8 cellular contexts compared by ENCODE assay signal in the genomic region with DNA sequence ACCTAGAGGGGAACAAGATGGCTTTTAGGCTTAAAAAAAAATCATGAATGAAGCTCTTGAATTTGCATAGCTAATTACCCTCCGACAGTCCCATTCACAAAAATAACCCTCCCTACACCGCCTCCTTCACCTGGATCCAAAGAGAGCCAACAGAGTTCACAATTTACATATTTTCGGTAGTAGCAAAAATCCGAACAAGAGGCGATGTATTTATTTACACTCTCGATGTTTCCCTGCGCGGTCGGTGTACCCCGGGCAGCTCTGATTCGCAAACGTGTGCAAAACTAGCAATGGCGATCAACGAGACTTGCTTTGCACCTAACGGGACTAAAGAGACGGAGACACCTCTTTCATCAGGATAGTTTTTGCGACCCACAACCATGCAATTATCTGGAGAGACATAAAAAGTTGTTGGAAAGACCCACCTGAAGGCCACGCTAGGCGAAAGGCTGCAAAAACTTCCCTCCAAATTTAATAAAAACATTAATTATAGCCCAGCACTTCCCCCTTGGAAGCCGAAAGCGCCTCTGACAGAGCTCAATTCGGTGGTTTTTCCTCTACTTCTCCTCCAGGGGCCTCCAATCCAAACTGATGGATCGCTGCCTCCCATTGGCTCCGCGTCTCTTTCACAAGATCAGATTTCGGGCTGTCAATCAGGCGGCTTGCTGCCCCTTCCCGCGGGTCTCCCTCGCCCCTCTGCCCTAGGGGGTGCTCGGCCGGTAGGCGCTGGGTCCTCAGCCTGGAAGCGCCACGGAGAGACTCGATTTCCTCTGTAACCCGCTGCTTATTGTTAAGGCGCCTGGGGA. TPM values are rescaled to one million over a fixed set of nuclear protein-coding genes. Genes with fewer than 3 reads are reported as not detected.
DNase-seq lines count a peak whose midpoint lies in the region; ATAC-seq lines count a peak whose summit lies in the region.

A gene (minus strand): TSS at position 529 of the 806 bp plus-strand sequence. CDS start 614 bp downstream, outside the sequence.

- no peak within 1 kb of the TSS for H4K8ac ChIP-seq in trophoblast cell (ENCODE audit: low read depth, low read length)

- H2BK5ac ChIP-seq in trophoblast cell (ENCODE audit: low read depth, low read length, poor library complexity), result no peak within 1 kb of the TSS

- no peak within 1 kb of the TSS for H3K23ac ChIP-seq in trophoblast cell (ENCODE audit: low read length)

- H2BK120ac ChIP-seq in trophoblast cell (ENCODE audit: insufficient read depth, low read length, poor library complexity), result no peak within 1 kb of the TSS

- H3K4ac ChIP-seq in trophoblast cell (ENCODE audit: low read depth, low read length), result no peak within 1 kb of the TSS

- no peaks in the 10 kb centered on the region for H3K9me3 ChIP-seq in trophoblast cell (ENCODE audit: insufficient read depth, low read depth, low read length)

- DNase-seq in stimulated activated CD4-positive, alpha-beta T cell treated with anti-CD3 and anti-CD28 coated beads, Interleukin-15, amount 100 ng/mL, for 24 hours, result peak; percentile 3
- DNase-seq in stimulated activated CD4-positive, alpha-beta T cell treated with anti-CD3 and anti-CD28 coated beads, Interleukin-4, amount 100 ng/mL, for 4 hours, result no peak
- DNase-seq in NCI-H226 (peak; percentile 59), left ventricle myocardium superior (peak; percentile 71), trophoblast cell (peak; percentile 29 to 60)

- whole genome bisulfite sequencing in trophoblast cell (ENCODE audit: extremely low coverage, insufficient coverage, insufficient read length), result no CpG with 5 or more reads among the region's 38 CpGs

- H3K27ac ChIP-seq in angular gyrus (ENCODE audit: low read depth, low read length), result peak within 1 kb of the TSS; percentile 46
- no peak within 1 kb of the TSS for H3K27ac ChIP-seq in trophoblast cell (ENCODE audit: low read depth, low read length)

- no peaks in the 10 kb centered on the region for H3K79me2 ChIP-seq in trophoblast cell (ENCODE audit: control insufficient read depth, insufficient read depth, low read length, poor library complexity)

- no peak within 1 kb of the TSS for H2AK5ac ChIP-seq in trophoblast cell (ENCODE audit: low read length)

- no peak within 1 kb of the TSS for H3K18ac ChIP-seq in trophoblast cell (ENCODE audit: low read length)

- no peak within 1 kb of the TSS for H4K12ac ChIP-seq in trophoblast cell (ENCODE audit: low read depth, low read length)

- H3K36me3 ChIP-seq in trophoblast cell (ENCODE audit: control insufficient read depth in 1 of 2, insufficient read depth in 2 of 2, low read length in 2 of 2), result no peaks in the 10 kb centered on the region

- peak within 1 kb of the TSS; percentile 74 for H2AFZ ChIP-seq in trophoblast cell (ENCODE audit: insufficient read depth, low read length, poor library complexity)

- peaks cover 2% of the 10 kb centered on the region for H3K79me1 ChIP-seq in trophoblast cell (ENCODE audit: low read length)

- peak within 1 kb of the TSS; percentile 86 for H3K4me2 ChIP-seq in trophoblast cell (ENCODE audit: low read length)

- no peak within 1 kb of the TSS for H4K91ac ChIP-seq in trophoblast cell (ENCODE audit: low read depth, low read length)

- no peak within 1 kb of the TSS for H2BK12ac ChIP-seq in trophoblast cell (ENCODE audit: low read length)

- ATAC-seq in left ventricle myocardium superior (peak; percentile 66), HG02610 (IDR thresholded peaks at IDR 0.05; ENCODE audit: unreplicated experiment) (no peak), HG03097 (IDR thresholded peaks at IDR 0.05; ENCODE audit: low FRiP score, unreplicated experiment) (no peak)

- no peak within 1 kb of the TSS for H3K9ac ChIP-seq in trophoblast cell (ENCODE audit: low read length)

- peaks cover 0 to 4% of the 10 kb centered on the region in 2 experiments for H3K4me1 ChIP-seq in trophoblast cell (ENCODE audit: control insufficient read depth in 1 of 2, insufficient read depth in 2 of 2, low read length in 2 of 2)

- peak within 1 kb of the TSS; percentile 66 for H3K4me3 ChIP-seq in trophoblast cell (ENCODE audit: low read depth, low read length)

- no peaks in the 10 kb centered on the region for H3K27me3 ChIP-seq in trophoblast cell (ENCODE audit: insufficient read depth, low read length)

- intact Hi-C loops in left ventricle myocardium superior (cut with micrococcal nuclease), result loop anchor here (10.0 kb wide), 1 partner anchor 465 kb away; no protein-coding TSS in a partner anchor

- H3K14ac ChIP-seq in trophoblast cell (ENCODE audit: low read length), result no peak within 1 kb of the TSS

RNA-seq across cellular contexts. Expression of the gene that starts here (rescaled TPM):
- total RNA-seq in left ventricle myocardium superior, result 29.8 TPM
- 0.57 and 0.73 TPM in 2 replicates for polyA plus RNA-seq in trophoblast cell (2013)

Comparison
In these comparisons a context has a peak if more than half of its experiments do, and no peak if none do; other contexts are left out.
1. DNase-seq: peak in stimulated activated CD4-positive, alpha-beta T cell treated with anti-CD3 and anti-CD28 coated beads, Interleukin-15, amount 100 ng/mL, for 24 hours (single experiment), NCI-H226 (single experiment), left ventricle myocardium superior (single experiment) and trophoblast cell (2 of 2); none in stimulated activated CD4-positive, alpha-beta T cell treated with anti-CD3 and anti-CD28 coated beads, Interleukin-4, amount 100 ng/mL, for 4 hours (0 of 2).